ENCODE assay signal across 16 cellular contexts in the genomic region with DNA sequence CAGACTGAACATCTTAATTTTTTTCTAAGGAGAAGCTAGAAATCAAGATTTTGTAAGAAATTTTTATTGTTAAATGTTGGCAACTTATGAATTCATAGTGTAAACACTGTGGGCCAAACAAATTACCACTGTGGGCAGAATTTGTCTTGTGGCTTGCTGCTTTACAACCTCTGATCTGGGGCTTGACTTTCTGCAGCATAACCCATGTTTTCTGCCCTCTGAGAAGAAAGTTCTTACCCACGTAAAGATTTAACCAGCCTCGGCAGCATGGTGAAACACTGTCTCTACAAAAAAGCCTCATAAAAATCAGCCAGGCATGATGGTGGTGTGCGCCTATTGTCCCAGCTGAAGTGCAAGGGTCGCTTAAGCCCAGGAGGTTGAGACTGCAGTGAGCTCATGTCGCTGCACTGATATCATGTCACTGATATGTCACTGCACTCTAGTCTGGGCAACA. TPM values are rescaled to one million over a fixed set of nuclear protein-coding genes. Genes with fewer than 3 reads are reported as not detected.
DNase-seq lines count a peak whose midpoint lies in the region; ATAC-seq, FAIRE-seq and TF ChIP-seq lines count a peak whose summit lies in the region.
"Had no signal": no experiment of that assay in that cellular context is flagged by ENCODE, and none has a peak within 500 bp of the region (broad histone marks: within the 10 kb centered on the region; RNA-seq: fewer than 3 reads in every experiment).

No MANE protein-coding gene starts in this region.

- no peaks in the 10 kb centered on the region for H3K79me1 ChIP-seq in trophoblast cell (ENCODE audit: low read length)

- peak; percentile 63 for FAIRE-seq in GM12892 (lab: Jason Lieb, UNC)
- FAIRE-seq: GM12891 had no signal

- no peak overlapping the region for H4K91ac ChIP-seq in trophoblast cell (ENCODE audit: low read depth, low read length)

- H3K14ac ChIP-seq in trophoblast cell (ENCODE audit: low read length), result no peak overlapping the region

- H4K12ac ChIP-seq in trophoblast cell (ENCODE audit: low read depth, low read length), result no peak overlapping the region

- peak; percentile 56 for DNase-seq in ACHN
- DNase-seq in GM12892 (ENCODE audit: insufficient read length), result no peak
- no peak for DNase-seq in left colon
- DNase-seq in trophoblast cell, result no peak
- DNase-seq: activated CD4-positive, alpha-beta T cell treated with anti-CD3 and anti-CD28 coated beads, Interleukin-2, amount 50 U/mL, for 48 hours; activated gamma-delta T cell; effector CD8-positive, alpha-beta T cell; foreskin melanocyte; NCI-H226; stimulated activated naive CD8-positive, alpha-beta T cell treated with anti-CD3 and anti-CD28 coated beads, Interleukin-15, Interleukin-2, amounts not matched to agents 100 U/mL and 50 U/mL, for 24 hours had no signal

- H3K4me3 ChIP-seq in OCI-LY1 (ENCODE audit: low read depth, low read length, poor library complexity, severe bottlenecking) (no peak overlapping the region), trophoblast cell (ENCODE audit: low read depth, low read length) (no peak overlapping the region)

- no peak overlapping the region for H3K23ac ChIP-seq in trophoblast cell (ENCODE audit: low read length)

- H3K27ac ChIP-seq in OCI-LY1 (ENCODE audit: low read depth, low read length, poor library complexity, severe bottlenecking), result peak overlapping the region; percentile 79
- no peak overlapping the region for H3K27ac ChIP-seq in trophoblast cell (ENCODE audit: low read depth, low read length)
- H3K27ac ChIP-seq: KMS-11 had no signal

- H3K18ac ChIP-seq in trophoblast cell (ENCODE audit: low read length), result no peak overlapping the region

- no peaks in the 10 kb centered on the region for H3K27me3 ChIP-seq in OCI-LY1 (ENCODE audit: insufficient read depth, low read length)
- no peaks in the 10 kb centered on the region for H3K27me3 ChIP-seq in trophoblast cell (ENCODE audit: insufficient read depth, low read length)

- H3K9ac ChIP-seq in OCI-LY1 (ENCODE audit: low read length) (peak overlapping the region; percentile 43), trophoblast cell (ENCODE audit: low read length) (no peak overlapping the region)
- H3K9ac ChIP-seq: KMS-11 had no signal

- in situ Hi-C loops in ACHN (cut with HindIII; ENCODE audit: low pct_ligation_motif_present, low pct_unique_long_range_greater_than_20kb, low sequenced_read_pairs), result no loop called here

- H3K4me2 ChIP-seq in OCI-LY1 (ENCODE audit: low read length) (peak overlapping the region; percentile 44; the same call in 1 of the 2 replicates), trophoblast cell (ENCODE audit: low read length) (no peak overlapping the region)
- H3K4me2 ChIP-seq: KMS-11 had no signal

- no peak overlapping the region for H2BK120ac ChIP-seq in trophoblast cell (ENCODE audit: insufficient read depth, low read length, poor library complexity)

- no peak for TF ChIP-seq CTCF in OCI-LY1 (IDR thresholded peaks at IDR 0.05; ENCODE audit: low read length)

- H3K36me3 ChIP-seq in OCI-LY1 (ENCODE audit: insufficient read depth, low read length) (peaks cover 29% of the 10 kb centered on the region), trophoblast cell (ENCODE audit: control insufficient read depth in 1 of 2, insufficient read depth in 2 of 2, low read length in 2 of 2) (peaks cover 17 to 24% of the 10 kb centered on the region in 2 experiments)

- 0 out of 2 replicates have a peak, but pooled peaks cover 3% of the 10 kb centered on the region for H3F3A ChIP-seq in OCI-LY1 (ENCODE audit: insufficient read depth, low read length)

- H3K4me1 ChIP-seq in OCI-LY1 (ENCODE audit: insufficient read depth, low read length, severe bottlenecking) (peaks cover 20% of the 10 kb centered on the region), trophoblast cell (ENCODE audit: control insufficient read depth in 1 of 2, insufficient read depth in 2 of 2, low read length in 2 of 2) (no peaks in the 10 kb centered on the region)

- H3K9me2 ChIP-seq in OCI-LY1 (ENCODE audit: low read depth, low read length), result no peaks in the 10 kb centered on the region

- no peak overlapping the region for H2BK12ac ChIP-seq in trophoblast cell (ENCODE audit: low read length)

- H2AFZ ChIP-seq in OCI-LY1 (ENCODE audit: low read length) (no peak overlapping the region), trophoblast cell (ENCODE audit: insufficient read depth, low read length, poor library complexity) (no peak overlapping the region)

- H4K20me1 ChIP-seq in OCI-LY1 (ENCODE audit: insufficient read depth, low read length), result no peaks in the 10 kb centered on the region

- no CpG with 5 or more reads among the region's 5 CpGs for WGBS in trophoblast cell (ENCODE audit: extremely low coverage, insufficient coverage, insufficient read length)

- H3K9me3 ChIP-seq in OCI-LY1 (ENCODE audit: low read length) (no peaks in the 10 kb centered on the region), trophoblast cell (ENCODE audit: insufficient read depth, low read depth, low read length) (no peaks in the 10 kb centered on the region)

- TF ChIP-seq POLR2A in GM12892 (IDR thresholded peaks at IDR 0.05; ENCODE audit: low read depth, low read length), result no peak

- intact Hi-C loops in left colon (cut with DNase I, micrococcal nuclease), result no loop called here

- H2BK5ac ChIP-seq in trophoblast cell (ENCODE audit: low read depth, low read length, poor library complexity), result no peak overlapping the region

- no peak overlapping the region for H3K4ac ChIP-seq in trophoblast cell (ENCODE audit: low read depth, low read length)

- peaks cover 51% of the 10 kb centered on the region for H3K79me2 ChIP-seq in OCI-LY1 (ENCODE audit: insufficient read depth, low read length)
- H3K79me2 ChIP-seq in trophoblast cell (ENCODE audit: control insufficient read depth, insufficient read depth, low read length, poor library complexity), result peaks cover 4% of the 10 kb centered on the region

- peak; percentile 70 for ATAC-seq in left colon
- ATAC-seq in GM21619 (IDR thresholded peaks at IDR 0.05; ENCODE audit: unreplicated experiment), result no peak
- ATAC-seq in GM21526 (IDR thresholded peaks at IDR 0.05; ENCODE audit: low FRiP score, unreplicated experiment), result no peak
- ATAC-seq in HG02678 (IDR thresholded peaks at IDR 0.05; ENCODE audit: unreplicated experiment), result no peak
- ATAC-seq: stimulated activated naive CD8-positive, alpha-beta T cell treated with anti-CD3 and anti-CD28 coated beads, Interleukin-15, Interleukin-2, amounts not matched to agents 100 U/mL and 50 U/mL, for 24 hours had no signal

- H2AK5ac ChIP-seq in trophoblast cell (ENCODE audit: low read length), result no peak overlapping the region

- H4K8ac ChIP-seq in trophoblast cell (ENCODE audit: low read depth, low read length), result no peak overlapping the region

RNA-seq across cellular contexts. Expression of gene ITCH, which starts 12.9 kb away (rescaled TPM):
- polyA plus RNA-seq in GM12892 (2012; ENCODE audit: missing spikeins), result 17.0 TPM
- 10 to 100 TPM; 69.6 to 78.3 TPM for total RNA-seq in left colon
- polyA plus RNA-seq in trophoblast cell (2013), result 49.2 and 50.3 TPM in 2 replicates
